9 cellular contexts compared by ENCODE assay signal in genomic region chr3:151171145-151171544, GRCh38. TPM values are rescaled to one million over a fixed set of nuclear protein-coding genes. Genes with fewer than 3 reads are reported as not detected.
DNase-seq lines count a peak whose midpoint lies in the region; ATAC-seq and TF ChIP-seq lines count a peak whose summit lies in the region.
"Had no signal": no experiment of that assay in that cellular context is flagged by ENCODE, and none has a peak within 500 bp of the region (broad histone marks: within the 10 kb centered on the region; RNA-seq: fewer than 3 reads in every experiment).

No MANE protein-coding gene starts in this region.

- peaks cover 24 to 30% of the 10 kb centered on the region in 2 donors for H3K4me1 ChIP-seq in naive thymus-derived CD4-positive, alpha-beta T cell (ENCODE audit: control insufficient read depth in 2 of 2, insufficient read depth in 2 of 2, low read length in 2 of 2)
- H3K4me1 ChIP-seq in left lung = peaks cover 8 to 53% of the 10 kb centered on the region in 2 donors

- H3K36me3 Mint-ChIP-seq in activated CD4-positive, alpha-beta memory T cell treated with anti-CD3 and anti-CD28 coated beads, Interleukin-2, amount 10 ng/mL, durations not matched to agents 7 days and 5 days (ENCODE audit: low read depth) = no peaks in the 10 kb centered on the region
- H3K36me3 Mint-ChIP-seq in naive thymus-derived CD4-positive, alpha-beta T cell = peaks cover 0 to 2% (median 0%) of the 10 kb centered on the region in 5 donors

- H3K36me3 ChIP-seq in naive thymus-derived CD4-positive, alpha-beta T cell (ENCODE audit: control insufficient read depth in 2 of 3, insufficient read depth in 3 of 3, low read length in 3 of 3) = no peaks in the 10 kb centered on the region
- H3K36me3 ChIP-seq in left lung (no peaks in the 10 kb centered on the region), WERI-Rb-1 (no peaks in the 10 kb centered on the region)

- peak overlapping the region; percentile 83 for H3K27ac Mint-ChIP-seq in activated CD4-positive, alpha-beta memory T cell treated with anti-CD3 and anti-CD28 coated beads, Interleukin-2, amount 10 ng/mL, durations not matched to agents 7 days and 5 days
- peak overlapping the region; percentile 65 to 92 (median 84) for H3K27ac Mint-ChIP-seq in naive thymus-derived CD4-positive, alpha-beta T cell

- no peaks in the 10 kb centered on the region for H3K9me3 Mint-ChIP-seq in activated CD4-positive, alpha-beta memory T cell treated with anti-CD3 and anti-CD28 coated beads, Interleukin-2, amount 10 ng/mL, durations not matched to agents 7 days and 5 days
- H3K9me3 Mint-ChIP-seq in naive thymus-derived CD4-positive, alpha-beta T cell = no peaks in the 10 kb centered on the region

- H3K4me3 ChIP-seq in naive thymus-derived CD4-positive, alpha-beta T cell (ENCODE audit: low read length) = peak overlapping the region; percentile 17
- no peak overlapping the region for H3K4me3 ChIP-seq in left lung
- H3K4me3 ChIP-seq in WERI-Rb-1 (ENCODE audit: low read depth, low read length) = no peak overlapping the region

- H3K27me3 Mint-ChIP-seq in activated CD4-positive, alpha-beta memory T cell treated with anti-CD3 and anti-CD28 coated beads, Interleukin-2, amount 10 ng/mL, durations not matched to agents 7 days and 5 days = no peaks in the 10 kb centered on the region
- H3K27me3 Mint-ChIP-seq in naive thymus-derived CD4-positive, alpha-beta T cell = no peaks in the 10 kb centered on the region

- TF ChIP-seq CTCF in left lung (IDR thresholded peaks at IDR 0.05) = no peak
- no peak for TF ChIP-seq CTCF in WERI-Rb-1 (IDR thresholded peaks at IDR 0.05; ENCODE audit: low read depth, low read length)

- H3K27me3 ChIP-seq in naive thymus-derived CD4-positive, alpha-beta T cell (ENCODE audit: control insufficient read depth in 2 of 2, insufficient read depth in 2 of 2, low read length in 2 of 2) = no peaks in the 10 kb centered on the region
- H3K27me3 ChIP-seq in left lung = no peaks in the 10 kb centered on the region
- H3K27me3 ChIP-seq in WERI-Rb-1 (ENCODE audit: insufficient read depth, low read depth, severe bottlenecking) = no peaks in the 10 kb centered on the region

- DNase-seq in Right ventricle myocardium inferior (ENCODE audit: missing footprints) (no peak), cardiac septum (ENCODE audit: low spot score) (no peak), left lung (no peak), HuH-7 (ENCODE audit: low spot score) (no peak), WERI-Rb-1 (no peak)
- DNase-seq in activated CD4-positive, alpha-beta memory T cell treated with anti-CD3 and anti-CD28 coated beads, Interleukin-2, amount 10 ng/mL, durations not matched to agents 7 days and 5 days = peak; percentile 71
- peak in 8 of 9 donors; percentile 29 to 49 (median 40) for DNase-seq in naive thymus-derived CD4-positive, alpha-beta T cell

- H3K4me3 Mint-ChIP-seq in activated CD4-positive, alpha-beta memory T cell treated with anti-CD3 and anti-CD28 coated beads, Interleukin-2, amount 10 ng/mL, durations not matched to agents 7 days and 5 days = peak overlapping the region; percentile 42
- peak overlapping the region; percentile 62 to 75 (median 68) for H3K4me3 Mint-ChIP-seq in naive thymus-derived CD4-positive, alpha-beta T cell

- peaks cover 52% of the 10 kb centered on the region for H3K4me1 Mint-ChIP-seq in activated CD4-positive, alpha-beta memory T cell treated with anti-CD3 and anti-CD28 coated beads, Interleukin-2, amount 10 ng/mL, durations not matched to agents 7 days and 5 days
- H3K4me1 Mint-ChIP-seq in naive thymus-derived CD4-positive, alpha-beta T cell = peaks cover 26 to 59% (median 48%) of the 10 kb centered on the region in 7 donors

- CTCF ChIA-PET in activated CD4-positive, alpha-beta memory T cell treated with anti-CD3 and anti-CD28 coated beads, Interleukin-2, amount 10 ng/mL, durations not matched to agents 7 days and 5 days (lab: Charles Lee) = interaction anchor here (0.6 to 7.5 kb wide), 10 partner anchors 12 to 113 kb away, joined by 3 to 89 read pairs (median 10); partner anchors contain the start of gene GPR171
- CTCF ChIA-PET in naive thymus-derived CD4-positive, alpha-beta T cell (lab: Charles Lee) = interaction anchor here (0.7 to 3.1 kb wide), 9 partner anchors 9 to 110 kb away, joined by 3 to 16 read pairs (median 4); partner anchors contain the start of gene P2RY14

- H3K27ac ChIP-seq in naive thymus-derived CD4-positive, alpha-beta T cell (ENCODE audit: low read depth, low read length) = no peak overlapping the region
- H3K27ac ChIP-seq in left lung (peak overlapping the region in 1 of 2 donors; percentile 87), WERI-Rb-1 (no peak overlapping the region)
- H3K27ac ChIP-seq: C4-2B had no signal

- no peaks in the 10 kb centered on the region for H3K9me3 ChIP-seq in naive thymus-derived CD4-positive, alpha-beta T cell (ENCODE audit: control insufficient read depth in 2 of 3, low read length in 3 of 3)
- H3K9me3 ChIP-seq in left lung (no peaks in the 10 kb centered on the region), WERI-Rb-1 (ENCODE audit: severe bottlenecking) (no peaks in the 10 kb centered on the region)

- peak; percentile 82 for ATAC-seq in Right ventricle myocardium inferior
- peak; percentile 64 for ATAC-seq in HG03342 (IDR thresholded peaks at IDR 0.05; ENCODE audit: unreplicated experiment)
- ATAC-seq in naive thymus-derived CD4-positive, alpha-beta T cell = peak; percentile 63
- ATAC-seq in left lung = no peak

- intact Hi-C loops in Right ventricle myocardium inferior (cut with DNase I) (no loop called here), cardiac septum (cut with DNase I) (no loop called here), left lung (cut with DNase I) (no loop called here)
- intact Hi-C loops in naive thymus-derived CD4-positive, alpha-beta T cell (cut with micrococcal nuclease) = loop anchor here (1.0 kb wide), 3 partner anchors 12 to 32 kb away; partner anchors contain the start of gene GPR171 (in 1 of the 2)

- POLR2A ChIA-PET in activated CD4-positive, alpha-beta memory T cell treated with anti-CD3 and anti-CD28 coated beads, Interleukin-2, amount 10 ng/mL, durations not matched to agents 7 days and 5 days (lab: Charles Lee) = interaction anchor here (0.7 to 4.4 kb wide), 15 partner anchors 9 to 407 kb away, joined by 3 to 73 read pairs (median 5); partner anchors contain the start of genes GPR171 and GPR87
- POLR2A ChIA-PET in naive thymus-derived CD4-positive, alpha-beta T cell (lab: Charles Lee) = interaction anchor here (0.7 to 6.4 kb wide), 9 partner anchors 9 to 106 kb away, joined by 3 to 70 read pairs (median 4); partner anchors contain the start of gene GPR171

RNA-seq across cellular contexts. Expression of gene GPR171, which starts 31.9 kb away (rescaled TPM):
- total RNA-seq in Right ventricle myocardium inferior = 0.24 TPM
- 0.32 TPM for total RNA-seq in cardiac septum
- 100 to 1,000 TPM; 204 to 222 TPM for total RNA-seq in activated CD4-positive, alpha-beta memory T cell treated with anti-CD3 and anti-CD28 coated beads, Interleukin-2, amount 10 ng/mL, durations not matched to agents 7 days and 5 days
- 100 to 1,000 TPM in 1 of 5 experiments, 10 to 100 TPM in 4; 16.0 to 251 (median 63.4) TPM for total RNA-seq in naive thymus-derived CD4-positive, alpha-beta T cell
- 100 to 1,000 TPM in 1 of 2 donors, 10 to 100 TPM in 1; 65.5 to 162 TPM for polyA plus RNA-seq in naive thymus-derived CD4-positive, alpha-beta T cell
- total RNA-seq in left lung = 1 to 10 TPM in 1 of 2 donors, under 1 TPM in 1; 0.96 to 2.9 TPM

Comparison
In these comparisons a context has a peak if more than half of its experiments do, and no peak if none do; other contexts are left out.
1. DNase-seq: peak in activated CD4-positive, alpha-beta memory T cell treated with anti-CD3 and anti-CD28 coated beads, Interleukin-2, amount 10 ng/mL, durations not matched to agents 7 days and 5 days (single experiment) and naive thymus-derived CD4-positive, alpha-beta T cell (8 of 9); none in Right ventricle myocardium inferior (single experiment), cardiac septum (single experiment), left lung (0 of 2), HuH-7 (single experiment) and WERI-Rb-1 (single experiment).
2. RNA of gene GPR171, which starts 31.9 kb away (total RNA-seq): 204 to 222 TPM in activated CD4-positive, alpha-beta memory T cell treated with anti-CD3 and anti-CD28 coated beads, Interleukin-2, amount 10 ng/mL, durations not matched to agents 7 days and 5 days and 16.0 to 251 TPM in naive thymus-derived CD4-positive, alpha-beta T cell; 0.96 to 2.9 TPM in left lung, 0.32 TPM in cardiac septum (single experiment) and 0.24 TPM in Right ventricle myocardium inferior (single experiment); every median in the first group is over 4 times any median in the second.
3. intact Hi-C loops: an anchor here in naive thymus-derived CD4-positive, alpha-beta T cell (1.0 kb wide); none called in Right ventricle myocardium inferior, cardiac septum and left lung.